In genomic region chrY:14438395-14438794, GRCh38 we compare ENCODE assay signal across 24 cellular contexts.
"Had no signal": no experiment of that assay in that cellular context is flagged by ENCODE, and none has a peak within 500 bp of the region (broad histone marks: within the 10 kb centered on the region; RNA-seq: fewer than 3 reads in every experiment).

No MANE protein-coding gene starts in this region.

- H3K4me2 ChIP-seq: hepatocyte, smooth muscle cell had no signal

- H2AFZ ChIP-seq: hepatocyte had no signal

- H3K36me3 ChIP-seq: left ventricle myocardium inferior, ovary, right atrium auricular region, right lobe of liver, stomach, thyroid gland, transverse colon, upper lobe of right lung had no signal

- DNase-seq: islet precursor cell; left ventricle myocardium inferior; midbrain; mucosa of descending colon; naive thymus-derived CD4-positive, alpha-beta T cell; ovary; right lobe of liver; stimulated activated CD4-positive, alpha-beta T cell treated with anti-CD3 and anti-CD28 coated beads, Interleukin-1b, Interleukin-23, amount 100 ng/mL, for 48 hours; stimulated activated CD4-positive, alpha-beta T cell treated with anti-CD3 and anti-CD28 coated beads, Interleukin-2, amount 100 ng/mL, for 48 hours; stimulated activated CD4-positive, alpha-beta T cell treated with anti-CD3 and anti-CD28 coated beads, Interleukin-4, amount 100 ng/mL, for 4 hours; stimulated activated CD8-positive, alpha-beta memory T cell treated with anti-CD3 and anti-CD28 coated beads, Interleukin-4, amount 100 ng/mL, for 48 hours; stimulated activated naive B cell treated with anti-CD40 and anti-IgM and Interleukin-4, amounts not matched to agents 10 μg/mL and 1 μg/mL and 100 μg/mL, for 72 hours; stimulated activated naive CD8-positive, alpha-beta T cell treated with anti-CD3 and anti-CD28 coated beads, Interleukin-15, Interleukin-2, amounts not matched to agents 100 U/mL and 50 U/mL, for 24 hours; stomach; testis; thyroid gland; transverse colon; upper lobe of right lung had no signal

- H3K9me3 ChIP-seq: left ventricle myocardium inferior, mucosa of descending colon, ovary, right atrium auricular region, right lobe of liver, stomach, testis, thyroid gland, transverse colon, upper lobe of right lung had no signal

- ATAC-seq: mucosa of descending colon; naive thymus-derived CD4-positive, alpha-beta T cell; natural killer cell treated with Interleukin-12 subunit alpha and Interleukin-12 subunit beta and Interleukin-15 and Interleukin-18, amount 100 ng/mL, for 72 hours; right lobe of liver; stimulated activated naive B cell treated with anti-CD40 and anti-IgM and Interleukin-4, amounts not matched to agents 10 μg/mL and 1 μg/mL and 100 μg/mL, for 72 hours; stimulated activated naive CD8-positive, alpha-beta T cell treated with anti-CD3 and anti-CD28 coated beads, Interleukin-15, Interleukin-2, amounts not matched to agents 100 U/mL and 50 U/mL, for 24 hours; upper lobe of right lung had no signal

- H3K79me2 ChIP-seq: hepatocyte had no signal

- FAIRE-seq: urothelium cell line had no signal

- H3K4me1 ChIP-seq: left ventricle myocardium inferior, right atrium auricular region, right lobe of liver, stomach, testis, thyroid gland, transverse colon, upper lobe of right lung had no signal

- H3K4me3 ChIP-seq: hepatocyte, left ventricle myocardium inferior, lung, mucosa of descending colon, ovary, right atrium auricular region, right lobe of liver, smooth muscle cell, stomach, testis, thyroid gland, transverse colon, upper lobe of right lung had no signal

- H3K27me3 ChIP-seq: hepatocyte, ovary, right atrium auricular region, right lobe of liver, stomach, testis, thyroid gland, transverse colon, upper lobe of right lung had no signal

- H3K27ac ChIP-seq: hepatocyte, left ventricle myocardium inferior, ovary, right atrium auricular region, right lobe of liver, stomach, testis, thyroid gland, transverse colon, upper lobe of right lung had no signal
